9 cellular contexts compared by ENCODE assay signal in the genomic region with DNA sequence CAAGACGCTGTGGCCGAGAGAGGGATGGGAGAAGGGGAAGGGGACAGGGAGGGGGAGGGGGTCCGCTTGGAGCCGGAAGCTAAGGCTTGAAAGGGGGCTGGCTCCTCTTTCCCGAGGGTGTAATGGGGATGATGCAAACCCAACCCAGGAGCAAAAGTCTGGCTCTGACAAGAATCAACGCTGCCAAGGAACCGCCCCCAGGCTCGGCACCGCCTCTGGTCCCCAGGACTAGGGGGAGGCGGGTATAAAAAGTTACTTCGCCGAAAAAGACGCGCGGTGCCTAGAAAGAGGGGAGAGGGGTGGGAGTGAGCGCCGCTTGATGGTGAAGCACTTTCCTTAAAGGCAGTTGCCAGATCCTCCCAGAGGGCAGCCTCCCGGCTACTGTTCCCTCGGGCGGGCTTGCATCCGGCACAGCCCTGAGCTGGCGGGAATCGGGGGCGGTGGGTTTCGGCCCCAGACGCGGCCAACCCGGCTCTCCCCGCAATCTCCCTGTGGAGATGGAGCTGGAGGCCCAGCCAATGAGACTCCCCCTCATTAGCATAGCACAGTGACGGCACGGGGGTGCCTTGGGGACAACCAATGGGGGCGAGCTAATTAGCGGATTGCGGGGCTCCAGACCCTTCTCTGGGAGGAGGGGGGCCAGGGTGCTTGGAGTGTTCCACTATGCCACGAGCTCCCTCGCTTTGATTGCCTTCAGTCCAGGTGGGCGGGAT. TPM values are rescaled to one million over a fixed set of nuclear protein-coding genes. Genes with fewer than 3 reads are reported as not detected.
DNase-seq lines count a peak whose midpoint lies in the region; ATAC-seq and TF ChIP-seq lines count a peak whose summit lies in the region.
"Had no signal": no experiment of that assay in that cellular context is flagged by ENCODE, and none has a peak within 500 bp of the region (broad histone marks: within the 10 kb centered on the region; RNA-seq: fewer than 3 reads in every experiment).

Gene KCNT2 (minus strand): TSS at position 40 of the 713 bp plus-strand sequence. CDS start 131 bp downstream, outside the sequence.

- BruUV-seq in MCF 10A (replicated peaks; lab: Mats Ljungman, UMichigan), result no TSS peak

- peak within 1 kb of the TSS; percentile 96 for H3K9ac ChIP-seq in iPS-18a (ENCODE audit: low read length)

- POLR2A ChIA-PET in MCF 10A (lab: Yijun Ruan, JAX), result no interaction called here

- CTCF ChIA-PET in MCF 10A (lab: Yijun Ruan, JAX), result interaction anchor here (1.0 kb wide), 1 partner anchor 32 kb away, joined by 3 read pairs; no protein-coding TSS in a partner anchor

- in situ Hi-C loops in gastrocnemius medialis (cut with MboI; ENCODE audit: low sequenced_read_pairs in 4 of 4), result no loop called here

- no peaks in the 10 kb centered on the region for H3K27me3 Mint-ChIP-seq in MCF 10A (ENCODE audit: insufficient read depth, unreplicated experiment)

- no peaks in the 10 kb centered on the region for H3K36me3 Mint-ChIP-seq in MCF 10A (ENCODE audit: insufficient read depth, unreplicated experiment)

- no peaks in the 10 kb centered on the region for H3K9me3 Mint-ChIP-seq in MCF 10A (ENCODE audit: unreplicated experiment)

- peak within 1 kb of the TSS; percentile 98 for H3K4me3 ChIP-seq in iPS-18a (ENCODE audit: low read length)
- peak within 1 kb of the TSS; percentile 24 to 58 (median 52) for H3K4me3 ChIP-seq in gastrocnemius medialis

- H3K4me1 Mint-ChIP-seq in MCF 10A (ENCODE audit: insufficient read depth, unreplicated experiment), result no peaks in the 10 kb centered on the region

- peak within 1 kb of the TSS; percentile 99 for H3K27ac ChIP-seq in iPS-18a (ENCODE audit: low read length)
- peak within 1 kb of the TSS; percentile 24 to 45 (median 34) for H3K27ac ChIP-seq in gastrocnemius medialis

- H3K27me3 ChIP-seq in iPS-18a (ENCODE audit: control insufficient read depth, insufficient read depth, low read length), result no peaks in the 10 kb centered on the region
- H3K27me3 ChIP-seq in gastrocnemius medialis, result peaks cover 0 to 9% (median 9%) of the 10 kb centered on the region in 3 donors

- H3K36me3 ChIP-seq in iPS-18a (ENCODE audit: control insufficient read depth, low read depth, low read length), result no peaks in the 10 kb centered on the region
- H3K36me3 ChIP-seq in gastrocnemius medialis, result no peaks in the 10 kb centered on the region

- peak within 1 kb of the TSS; percentile 73 for H3K4me3 Mint-ChIP-seq in MCF 10A (ENCODE audit: unreplicated experiment)

- peak; percentile 21 to 33 for ATAC-seq in gastrocnemius medialis

- peak; percentile 61 for DNase-seq in activated effector memory CD4-positive, alpha-beta T cell treated with anti-CD3 and anti-CD28 coated beads, Interleukin-2, amount 50 U/mL, for 16 hours
- no peak for DNase-seq in activated effector memory CD4-positive, alpha-beta T cell treated with Interleukin-2 at 50 U/mL for 16 hours
- DNase-seq in NCI-H510A (lab: John Stamatoyannopoulos, UW) (peak; percentile 82), MCF 10A (ENCODE audit: unreplicated experiment) (peak; percentile 35), gastrocnemius medialis (peak; percentile 8 to 33), Kasumi-1 (lab: John Stamatoyannopoulos, UW) (no peak), NCI-H526 (lab: John Stamatoyannopoulos, UW) (no peak)
- DNase-seq: DND-41 had no signal

- intact Hi-C loops in MCF 10A (cut with micrococcal nuclease) (no loop called here), gastrocnemius medialis (cut with DNase I; ENCODE audit: low total_unique reads) (no loop called here)

- no peak for TF ChIP-seq POLR2A in gastrocnemius medialis (IDR thresholded peaks at IDR 0.05)

- H3K4me1 ChIP-seq in iPS-18a (ENCODE audit: control insufficient read depth, low read depth, low read length) (peaks cover 23% of the 10 kb centered on the region), gastrocnemius medialis (peaks cover 0 to 4% of the 10 kb centered on the region in 2 donors)

- no peak for TF ChIP-seq CTCF in MCF 10A (IDR thresholded peaks at IDR 0.05; ENCODE audit: unreplicated experiment)
- no peak for TF ChIP-seq CTCF in gastrocnemius medialis (IDR thresholded peaks at IDR 0.05 in 4 of 5, conservative IDR thresholded peaks at IDR 0.05 in 1 of 5)

- peak within 1 kb of the TSS; percentile 37 for H3K27ac Mint-ChIP-seq in MCF 10A (ENCODE audit: low read depth, unreplicated experiment)

- H3K9me3 ChIP-seq in iPS-18a (ENCODE audit: control insufficient read depth, low read depth, low read length) (no peaks in the 10 kb centered on the region), gastrocnemius medialis (no peaks in the 10 kb centered on the region)

RNA-seq across cellular contexts. Expression of gene KCNT2, which starts in this region (rescaled TPM):
- total RNA-seq in MCF 10A (2022) (1.2 and 1.5 TPM in 2 replicates), gastrocnemius medialis (under 1 TPM in 3 of 4 donors, not detected in 1; 0.35 to 0.88 (median 0.51) TPM)

Comparison
In these comparisons a context has a peak if more than half of its experiments do, and no peak if none do; other contexts are left out.
1. DNase-seq: peak in activated effector memory CD4-positive, alpha-beta T cell treated with anti-CD3 and anti-CD28 coated beads, Interleukin-2, amount 50 U/mL, for 16 hours (single experiment), NCI-H510A (single experiment) and MCF 10A (single experiment); none in activated effector memory CD4-positive, alpha-beta T cell treated with Interleukin-2 at 50 U/mL for 16 hours (single experiment), Kasumi-1 (0 of 2) and NCI-H526 (0 of 2).
2. Peak in DNase-seq, ATAC-seq, H3K4me3 ChIP-seq and H3K27ac ChIP-seq in gastrocnemius medialis; RNA of the gene not detected or under 1 TPM.